In the genomic region with DNA sequence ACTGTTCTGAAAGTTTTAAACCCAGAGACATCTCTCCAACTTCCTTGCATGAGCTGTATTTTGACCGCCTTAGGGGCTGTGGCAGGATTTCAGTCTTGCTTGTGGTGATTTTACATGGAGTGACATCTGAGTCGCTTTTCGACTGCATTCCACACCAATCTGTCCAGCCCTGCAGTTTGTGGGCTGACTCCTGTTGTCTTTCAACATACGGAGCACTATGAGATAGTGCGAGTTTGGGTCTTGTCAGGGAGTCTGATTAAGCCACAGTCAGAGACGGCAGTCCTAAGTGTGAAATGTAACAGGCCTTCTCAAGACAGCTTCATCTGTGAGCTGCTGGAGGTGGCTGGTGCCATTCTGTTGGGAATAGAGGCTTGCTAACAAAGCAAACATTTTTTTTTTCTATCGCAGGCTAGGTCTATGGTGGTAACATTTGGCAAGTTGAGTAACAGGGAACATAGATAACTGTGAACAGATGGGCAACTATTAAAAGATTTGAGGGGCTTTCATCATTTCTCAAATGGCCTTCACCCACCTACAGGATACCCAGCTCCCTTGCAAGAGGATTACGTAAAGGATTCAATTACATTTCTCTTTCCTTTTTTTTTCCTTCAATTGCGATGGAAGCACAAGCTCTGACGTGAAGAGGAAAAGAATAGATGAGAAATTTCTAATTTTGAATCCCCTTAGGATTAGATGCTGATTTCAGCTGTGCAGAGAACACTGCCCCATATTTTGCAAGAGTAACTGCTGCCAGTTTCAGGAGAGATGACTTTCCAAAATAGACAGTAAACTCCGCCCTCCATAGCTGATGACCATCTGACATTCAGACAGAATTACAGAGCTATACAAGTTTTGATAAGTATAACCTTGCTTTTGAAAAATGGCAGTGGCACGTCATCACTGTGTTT, we compare ENCODE assay signal across 10 cellular contexts. TPM values are rescaled to one million over a fixed set of nuclear protein-coding genes. Genes with fewer than 3 reads are reported as not detected.
DNase-seq lines count a peak whose midpoint lies in the region; ATAC-seq and FAIRE-seq lines count a peak whose summit lies in the region.
"Had no signal": no experiment of that assay in that cellular context is flagged by ENCODE, and none has a peak within 500 bp of the region (broad histone marks: within the 10 kb centered on the region; RNA-seq: fewer than 3 reads in every experiment).

No MANE protein-coding gene starts in this region.

- no peak overlapping the region for H3K4ac ChIP-seq in neuronal stem cell (ENCODE audit: low read length)

- H4K8ac ChIP-seq in neuronal stem cell (ENCODE audit: low read depth, low read length): no peak overlapping the region

- no peaks in the 10 kb centered on the region for H3K36me3 ChIP-seq in BLaER1
- H3K36me3 ChIP-seq in esophagus (ENCODE audit: control insufficient read depth in 2 of 2, insufficient read depth in 2 of 2, low read length in 1 of 2): no peaks in the 10 kb centered on the region
- peaks cover 5 to 17% of the 10 kb centered on the region in 2 donors for H3K36me3 ChIP-seq in neuronal stem cell (replicated peaks in 1 of 2; ENCODE audit: control insufficient read depth in 2 of 2, insufficient read depth in 2 of 2, low read length in 2 of 2)

- H3K4me3 Mint-ChIP-seq in activated T-helper 2 cell treated with anti-CD3 and anti-CD28 coated beads, Interferon-gamma antibody, Interleukin-2, Interleukin-4, amounts not matched to agents 10 μg/mL and 5 μg/mL and 100 μg/mL, durations not matched to agents 14 hours and 24 hours and 36 hours (ENCODE audit: low read depth): no peak overlapping the region

- H4K91ac ChIP-seq in neuronal stem cell (ENCODE audit: low read depth, low read length, poor library complexity): no peak overlapping the region

- intact Hi-C loops in activated T-helper 2 cell treated with anti-CD3 and anti-CD28 coated beads, Interferon-gamma antibody, Interleukin-2, Interleukin-4, amounts not matched to agents 10 μg/mL and 5 μg/mL and 100 μg/mL, durations not matched to agents 14 hours and 24 hours and 36 hours (cut with micrococcal nuclease): no loop called here

- H2BK5ac ChIP-seq in neuronal stem cell (ENCODE audit: low read length): no peak overlapping the region

- H2AK5ac ChIP-seq in neuronal stem cell (ENCODE audit: low read depth, low read length): no peak overlapping the region

- no peaks in the 10 kb centered on the region for H3K4me1 Mint-ChIP-seq in activated T-helper 2 cell treated with anti-CD3 and anti-CD28 coated beads, Interferon-gamma antibody, Interleukin-2, Interleukin-4, amounts not matched to agents 10 μg/mL and 5 μg/mL and 100 μg/mL, durations not matched to agents 14 hours and 24 hours and 36 hours (ENCODE audit: low read depth)

- H2BK12ac ChIP-seq in neuronal stem cell (ENCODE audit: low read length): no peak overlapping the region

- peaks cover 77% of the 10 kb centered on the region for H3K4me1 ChIP-seq in BLaER1
- H3K4me1 ChIP-seq in esophagus (ENCODE audit: control insufficient read depth in 2 of 2, insufficient read depth in 2 of 2, low read length in 1 of 2): no peaks in the 10 kb centered on the region
- peaks cover 2 to 14% of the 10 kb centered on the region in 2 donors for H3K4me1 ChIP-seq in neuronal stem cell (ENCODE audit: control insufficient read depth in 2 of 2, insufficient read depth in 1 of 2, low read depth in 1 of 2, low read length in 2 of 2)

- ATAC-seq in HG02973 (IDR thresholded peaks at IDR 0.05; ENCODE audit: unreplicated experiment): no peak

- H3K14ac ChIP-seq in neuronal stem cell (ENCODE audit: low read length): no peak overlapping the region

- H3K9me3 Mint-ChIP-seq in activated T-helper 2 cell treated with anti-CD3 and anti-CD28 coated beads, Interferon-gamma antibody, Interleukin-2, Interleukin-4, amounts not matched to agents 10 μg/mL and 5 μg/mL and 100 μg/mL, durations not matched to agents 14 hours and 24 hours and 36 hours: no peaks in the 10 kb centered on the region

- H3K36me3 Mint-ChIP-seq in activated T-helper 2 cell treated with anti-CD3 and anti-CD28 coated beads, Interferon-gamma antibody, Interleukin-2, Interleukin-4, amounts not matched to agents 10 μg/mL and 5 μg/mL and 100 μg/mL, durations not matched to agents 14 hours and 24 hours and 36 hours (ENCODE audit: low read depth): no peaks in the 10 kb centered on the region

- H3K27ac ChIP-seq in BLaER1 (peak overlapping the region; percentile 94), esophagus (ENCODE audit: low read depth in 2 of 2, low read length in 1 of 2) (peak overlapping the region; percentile 7 to 15), neuronal stem cell (replicated peaks; ENCODE audit: low read length) (peak overlapping the region; percentile 33)

- WGBS in esophagus, 2 donors: 66 to 74% methylated on average over 12 of the region's 12 CpGs
- no CpG with 5 or more reads among the region's 12 CpGs for WGBS in neuronal stem cell (ENCODE audit: extremely low coverage in 2 of 2, insufficient read length in 2 of 2, insufficient replicate concordance in 1 of 2), 2 donors

- no peak overlapping the region for H2AFZ ChIP-seq in neuronal stem cell (ENCODE audit: low read length)

- H4K20me1 ChIP-seq in BLaER1: no peaks in the 10 kb centered on the region

- H3K4me2 ChIP-seq in BLaER1 (peak overlapping the region; percentile 76), neuronal stem cell (ENCODE audit: insufficient read depth, low read length, poor library complexity, severe bottlenecking) (no peak overlapping the region)

- FAIRE-seq in frontal cortex (lab: Jason Lieb, UNC): no peak

- DNase-seq in NCI-H82 (lab: John Stamatoyannopoulos, UW) (peak; percentile 79), neuronal stem cell (ENCODE audit: low spot score) (no peak), frontal cortex (ENCODE audit: low spot score in 2 of 2) (no peak), DMS53 (lab: John Stamatoyannopoulos, UW) (no peak)
- no peak for DNase-seq in activated T-helper 2 cell treated with anti-CD3 and anti-CD28 coated beads, Interferon-gamma antibody, Interleukin-2, Interleukin-4, amounts not matched to agents 10 μg/mL and 5 μg/mL and 100 μg/mL, durations not matched to agents 14 hours and 24 hours and 36 hours (ENCODE audit: low spot score)
- DNase-seq: DMS79 treated with DMSO at 0.1 percent for 48 hours, NCI-H510A had no signal

- H3K23ac ChIP-seq in neuronal stem cell (ENCODE audit: low read depth, low read length, poor library complexity): no peak overlapping the region

- H3K27me3 ChIP-seq in BLaER1: no peaks in the 10 kb centered on the region
- H3K27me3 ChIP-seq in esophagus (ENCODE audit: control insufficient read depth in 1 of 2, insufficient read depth in 2 of 2, low read length in 2 of 2): no peaks in the 10 kb centered on the region
- H3K27me3 ChIP-seq in neuronal stem cell (ENCODE audit: control insufficient read depth in 3 of 3, insufficient read depth in 3 of 3, low read depth in 1 of 3, low read length in 3 of 3): no peaks in the 10 kb centered on the region

- H3K9ac ChIP-seq in BLaER1 (peak overlapping the region; percentile 85), neuronal stem cell (ENCODE audit: low read depth, low read length, poor library complexity) (no peak overlapping the region)

- peak overlapping the region; percentile 5 for H3K18ac ChIP-seq in neuronal stem cell (ENCODE audit: low read length)

- no peak overlapping the region for H3K27ac Mint-ChIP-seq in activated T-helper 2 cell treated with anti-CD3 and anti-CD28 coated beads, Interferon-gamma antibody, Interleukin-2, Interleukin-4, amounts not matched to agents 10 μg/mL and 5 μg/mL and 100 μg/mL, durations not matched to agents 14 hours and 24 hours and 36 hours

- peak overlapping the region; percentile 10; the same call in 1 of the 2 replicates for H3K4me3 ChIP-seq in BLaER1
- H3K4me3 ChIP-seq in esophagus (ENCODE audit: low read depth in 1 of 2, low read length in 2 of 2): no peak overlapping the region
- no peak overlapping the region for H3K4me3 ChIP-seq in neuronal stem cell (ENCODE audit: low read length in 2 of 2)

- no peak overlapping the region for H2BK15ac ChIP-seq in neuronal stem cell (ENCODE audit: low read length)

- no peak overlapping the region for H2BK120ac ChIP-seq in neuronal stem cell (ENCODE audit: low read depth, low read length)

- peaks cover 2% of the 10 kb centered on the region for H3K79me1 ChIP-seq in neuronal stem cell (ENCODE audit: low read depth, low read length)

- peaks cover 7% of the 10 kb centered on the region; the same call in 1 of the 2 replicates for H3K9me3 ChIP-seq in BLaER1
- no peaks in the 10 kb centered on the region for H3K9me3 ChIP-seq in esophagus (ENCODE audit: control insufficient read depth in 2 of 2, insufficient read depth in 1 of 2, low read depth in 1 of 2, low read length in 1 of 2)
- H3K9me3 ChIP-seq in neuronal stem cell (replicated peaks in 1 of 2; ENCODE audit: control insufficient read depth in 2 of 2, insufficient read depth in 1 of 2, low read depth in 1 of 2, low read length in 2 of 2): peaks cover 0 to 1% of the 10 kb centered on the region in 2 donors

- H3K27me3 Mint-ChIP-seq in activated T-helper 2 cell treated with anti-CD3 and anti-CD28 coated beads, Interferon-gamma antibody, Interleukin-2, Interleukin-4, amounts not matched to agents 10 μg/mL and 5 μg/mL and 100 μg/mL, durations not matched to agents 14 hours and 24 hours and 36 hours (ENCODE audit: low read depth): no peaks in the 10 kb centered on the region

RNA-seq across cellular contexts. Expression of a gene that starts 25.1 kb away (rescaled TPM):
- polyA plus RNA-seq in esophagus: 1 to 10 TPM; 4.8 to 5.7 TPM
- polyA plus RNA-seq in neuronal stem cell (2013, experiment 1 of 2): 41.0 TPM
- 42.6 TPM for polyA plus RNA-seq in neuronal stem cell (2013, experiment 2 of 2)
- total RNA-seq in frontal cortex: 39.9 TPM
- not detected in 2 replicates for total RNA-seq in activated T-helper 2 cell treated with anti-CD3 and anti-CD28 coated beads, Interferon-gamma antibody, Interleukin-2, Interleukin-4, amounts not matched to agents 10 μg/mL and 5 μg/mL and 100 μg/mL, durations not matched to agents 14 hours and 24 hours and 36 hours

Comparison
In these comparisons a context has a peak if more than half of its experiments do, and no peak if none do; other contexts are left out.
1. H3K27ac ChIP-seq: peak in every context shown above with its lines; median percentile 94 in BLaER1; 33 in neuronal stem cell; 11 in esophagus.
2. RNA of a gene that starts 25.1 kb away (total RNA-seq): 39.9 TPM in frontal cortex (single experiment); not detected in activated T-helper 2 cell treated with anti-CD3 and anti-CD28 coated beads, Interferon-gamma antibody, Interleukin-2, Interleukin-4, amounts not matched to agents 10 μg/mL and 5 μg/mL and 100 μg/mL, durations not matched to agents 14 hours and 24 hours and 36 hours; every median in the first group is over 10 times any median in the second.